ENCODE assay signal across 1 cellular context in genomic region chr10:3825862-3826351, GRCh38.
TF ChIP-seq lines count a peak whose summit lies in the region.

No MANE protein-coding gene starts in this region.

TF ChIP-seq in HepG2, 621 proteins besides CTCF, POLR2A, EP300 and RAD21 (continued from another document):
- TF ChIP-seq ZNF792 (CRISPR knock-in tag; IDR thresholded peaks at IDR 0.05): no peak
- TF ChIP-seq CEBPG (CRISPR knock-in tag; IDR thresholded peaks at IDR 0.05): no peak
- peak; percentile 24; the same call in 1 of the 2 replicates for TF ChIP-seq NFE2L2 (IDR thresholded peaks at IDR 0.05; ENCODE audit: low read length)
